21 cellular contexts compared by ENCODE assay signal in genomic region chr13:79912403-79912802, GRCh38.
"Had no signal": no experiment of that assay in that cellular context is flagged by ENCODE, and none has a peak within 500 bp of the region (broad histone marks: within the 10 kb centered on the region; RNA-seq: fewer than 3 reads in every experiment).

No MANE protein-coding gene starts in this region.

- FAIRE-seq: HepG2 had no signal

- DNase-seq: KBM-7, NCI-H1092, NCI-H1105 treated with DMSO at 0.1 percent for 48 hours, NCI-H1417 treated with DMSO at 0.1 percent for 48 hours, NCI-H146, NCI-H187, NCI-H2029, NCI-H2081 treated with DMSO at 0.1 percent for 48 hours, NCI-H2171, NCI-H345, NCI-H524, NCI-H69, NCI-H774, PC-3, SHP77 treated with DMSO at 0.1 percent for 48 hours, SJCRH30, T-helper 1 cell had no signal

- ATAC-seq: HepG2, Panc1, PC-3, Right ventricle myocardium inferior, SK-N-SH treated with all-trans-retinoic acid at 6 μM for 48 hours had no signal

- H3K27ac ChIP-seq: SJCRH30 had no signal

- H3K36me3 ChIP-seq: SJCRH30 had no signal

- H3K27me3 ChIP-seq: SJCRH30 had no signal

- H3K4me3 ChIP-seq: SJCRH30 had no signal

- H3K9me3 ChIP-seq: SJCRH30 had no signal
